ENCODE assay signal across 12 cellular contexts in the genomic region with DNA sequence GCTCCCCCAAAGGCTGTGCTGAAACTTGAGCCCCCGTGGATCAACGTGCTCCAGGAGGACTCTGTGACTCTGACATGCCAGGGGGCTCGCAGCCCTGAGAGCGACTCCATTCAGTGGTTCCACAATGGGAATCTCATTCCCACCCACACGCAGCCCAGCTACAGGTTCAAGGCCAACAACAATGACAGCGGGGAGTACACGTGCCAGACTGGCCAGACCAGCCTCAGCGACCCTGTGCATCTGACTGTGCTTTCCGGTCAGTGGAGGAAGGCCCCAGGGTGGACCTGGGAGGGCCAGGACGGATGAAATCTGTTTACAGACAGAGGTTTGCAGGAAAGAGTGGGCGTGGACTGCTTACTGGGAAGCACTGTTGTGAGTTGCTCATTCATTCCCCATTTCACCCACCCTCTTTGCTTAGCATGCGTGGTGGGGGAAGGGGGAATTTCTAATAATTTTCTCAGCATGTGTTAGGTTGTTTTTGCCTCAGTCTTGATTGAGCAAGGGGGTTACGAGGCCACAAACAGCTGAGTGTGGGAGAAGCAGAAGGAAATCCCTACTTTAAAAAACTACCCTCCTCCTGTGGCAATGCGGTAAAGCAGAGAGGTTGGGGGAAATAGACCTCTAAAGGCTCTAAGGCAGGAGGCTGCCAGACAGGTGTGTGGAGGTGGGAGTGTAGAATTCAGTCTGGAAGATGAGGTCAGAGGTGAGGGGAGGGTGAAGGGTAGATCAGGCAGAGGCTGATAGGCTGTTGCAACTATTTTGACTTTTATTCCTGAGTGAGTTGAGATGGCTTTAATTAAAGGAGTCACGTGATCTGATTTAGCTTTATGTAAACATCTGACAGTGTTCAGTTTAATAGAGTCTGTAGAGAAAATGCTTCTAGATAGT. TPM values are rescaled to one million over a fixed set of nuclear protein-coding genes. Genes with fewer than 3 reads are reported as not detected.
DNase-seq lines count a peak whose midpoint lies in the region; ATAC-seq and TF ChIP-seq lines count a peak whose summit lies in the region.
"Had no signal": no experiment of that assay in that cellular context is flagged by ENCODE, and none has a peak within 500 bp of the region (broad histone marks: within the 10 kb centered on the region; RNA-seq: fewer than 3 reads in every experiment).

No MANE protein-coding gene starts in this region.

- DNase-seq in MCF 10A (ENCODE audit: unreplicated experiment) (peak; percentile 56), mammary epithelial cell (no peak), lung (ENCODE audit: low spot score) (peak; percentile 66), amygdala (lab: John Stamatoyannopoulos, UW) (no peak), GM19240 (ENCODE audit: insufficient read length, low spot score) (no peak), GM10248 (ENCODE audit: extremely low spot score) (no peak)
- DNase-seq: activated effector memory CD4-positive, alpha-beta T cell treated with anti-CD3 and anti-CD28 coated beads, Interleukin-2, amount 50 U/mL, for 16 hours; CD4-positive, CD25-positive, alpha-beta regulatory T cell; Peyer's patch; stimulated activated CD4-positive, alpha-beta T cell treated with anti-CD3 and anti-CD28 coated beads, Interleukin-4, amount 100 ng/mL, for 4 hours had no signal

- no peaks in the 10 kb centered on the region for H3K36me3 Mint-ChIP-seq in MCF 10A (ENCODE audit: insufficient read depth, unreplicated experiment)
- H3K36me3 Mint-ChIP-seq: CD4-positive, CD25-positive, alpha-beta regulatory T cell had no signal

- dilution Hi-C loops in mammary epithelial cell (cut with HindIII; ENCODE audit: low sequenced_read_pairs): no loop called here

- H3K4me1 ChIP-seq in mammary epithelial cell (ENCODE audit: insufficient read depth, low read length): no peaks in the 10 kb centered on the region
- H3K4me1 ChIP-seq in lung (ENCODE audit: control insufficient read depth in 2 of 2, insufficient read depth in 2 of 2, low read length in 2 of 2): peaks cover 0 to 19% of the 10 kb centered on the region in 2 donors
- H3K4me1 ChIP-seq: Peyer's patch had no signal

- in situ Hi-C loops in mammary epithelial cell (cut with MboI; ENCODE audit: low sequenced_read_pairs in 2 of 2): no loop called here

- POLR2A ChIA-PET in MCF 10A (lab: Yijun Ruan, JAX) (interaction anchor here (0.8 to 1.6 kb wide), 2 partner anchors 11 to 233 kb away, joined by 3 to 5 read pairs; no protein-coding TSS in a partner anchor), GM10248 (lab: Yijun Ruan, JAX) (no interaction called here)

- CTCF ChIA-PET in MCF 10A (lab: Yijun Ruan, JAX) (interaction anchor here (0.7 to 3.0 kb wide), 5 partner anchors 15 to 1191 kb away, joined by 3 to 21 read pairs (median 8); no protein-coding TSS in a partner anchor), mammary epithelial cell (lab: Charles Lee; ENCODE audit: low non-redundant PET) (no interaction called here), GM10248 (lab: Yijun Ruan, JAX) (interaction anchor here (1.2 to 3.1 kb wide), 5 partner anchors 10 to 19 kb away, joined by 3 to 14 read pairs (median 7); no protein-coding TSS in a partner anchor)

- H3K4me3 ChIP-seq in mammary epithelial cell (replicated peaks in 1 of 3; ENCODE audit: insufficient read depth in 1 of 3, low read depth in 2 of 3, low read length in 3 of 3) (no peak overlapping the region), lung (no peak overlapping the region)

- intact Hi-C loops in MCF 10A (cut with micrococcal nuclease): no loop called here
- intact Hi-C loops in mammary epithelial cell (cut with micrococcal nuclease): no loop called here

- H3K4me1 Mint-ChIP-seq in MCF 10A (ENCODE audit: insufficient read depth, unreplicated experiment): no peaks in the 10 kb centered on the region

- no peak overlapping the region for H3K4me2 ChIP-seq in mammary epithelial cell (ENCODE audit: insufficient read depth, low read depth, low read length)

- no peak overlapping the region for H3K27ac ChIP-seq in mammary epithelial cell (ENCODE audit: insufficient read depth, low read depth, low read length)
- peak overlapping the region; percentile 69 for H3K27ac ChIP-seq in cingulate gyrus (ENCODE audit: low read depth, low read length)
- peak overlapping the region in 1 of 2 donors; percentile 83 for H3K27ac ChIP-seq in lung (ENCODE audit: low read depth in 1 of 2, low read length in 1 of 2)

- H2AFZ ChIP-seq in mammary epithelial cell (ENCODE audit: low read depth, low read length): no peak overlapping the region

- H3K4me3 Mint-ChIP-seq in MCF 10A (ENCODE audit: unreplicated experiment): no peak overlapping the region
- H3K4me3 Mint-ChIP-seq: CD4-positive, CD25-positive, alpha-beta regulatory T cell had no signal

- H3K9me3 ChIP-seq in mammary epithelial cell (replicated peaks; ENCODE audit: insufficient read depth, low read length) (no peaks in the 10 kb centered on the region), lung (ENCODE audit: control insufficient read depth in 2 of 2, insufficient read depth in 1 of 2, low read length in 1 of 2) (no peaks in the 10 kb centered on the region)
- H3K9me3 ChIP-seq: Peyer's patch had no signal

- H3K27me3 ChIP-seq in mammary epithelial cell (ENCODE audit: insufficient read depth, low read length): no peaks in the 10 kb centered on the region
- no peaks in the 10 kb centered on the region for H3K27me3 ChIP-seq in lung (ENCODE audit: control insufficient read depth, insufficient read depth)
- H3K27me3 ChIP-seq: Peyer's patch had no signal

- H3K27ac Mint-ChIP-seq in MCF 10A (ENCODE audit: low read depth, unreplicated experiment): no peak overlapping the region
- H3K27ac Mint-ChIP-seq: CD4-positive, CD25-positive, alpha-beta regulatory T cell had no signal

- H4K20me1 ChIP-seq in mammary epithelial cell (ENCODE audit: insufficient read depth, low read length): no peaks in the 10 kb centered on the region

- no peaks in the 10 kb centered on the region for H3K9me3 Mint-ChIP-seq in MCF 10A (ENCODE audit: unreplicated experiment)
- H3K9me3 Mint-ChIP-seq: CD4-positive, CD25-positive, alpha-beta regulatory T cell had no signal

- no peaks in the 10 kb centered on the region for H3K79me2 ChIP-seq in mammary epithelial cell (ENCODE audit: insufficient read depth, low read length)

- TF ChIP-seq CTCF in MCF 10A (IDR thresholded peaks at IDR 0.05; ENCODE audit: unreplicated experiment) (no peak), mammary epithelial cell (conservative IDR thresholded peaks at IDR 0.05 in 1 of 2, IDR thresholded peaks at IDR 0.05 in 1 of 2; ENCODE audit: extremely low read depth in 1 of 2, insufficient read depth in 1 of 2, low read depth in 1 of 2, low read length in 2 of 2) (no peak), lung (IDR thresholded peaks at IDR 0.05; ENCODE audit: control extremely low read depth, extremely low read depth) (no peak), GM10248 (IDR thresholded peaks at IDR 0.05; ENCODE audit: control extremely low read depth, extremely low read depth, low read depth, missing control alignments) (no peak)

- ATAC-seq in lung (ENCODE audit: insufficient read depth, low FRiP score) (peak; percentile 76), HG03108 (IDR thresholded peaks at IDR 0.05; ENCODE audit: unreplicated experiment) (no peak)

- WGBS in mammary epithelial cell (ENCODE audit: low coverage, missing lambda C conversion rate): 51% methylated on average over 10 of the region's 15 CpGs
- 31 to 43% methylated on average over 12 to 13 of the region's 15 CpGs for WGBS in lung, 2 donors

- no peaks in the 10 kb centered on the region for H3K27me3 Mint-ChIP-seq in MCF 10A (ENCODE audit: insufficient read depth, unreplicated experiment)

- H3K9ac ChIP-seq in mammary epithelial cell (ENCODE audit: insufficient read depth, low read length): no peak overlapping the region

- no TSS peak for BruUV-seq in MCF 10A (replicated peaks; lab: Mats Ljungman, UMichigan)
- no TSS peak for BruUV-seq in mammary epithelial cell (replicated peaks; lab: Mats Ljungman, UMichigan)

- H3K36me3 ChIP-seq in mammary epithelial cell (ENCODE audit: insufficient read depth, low read length) (no peaks in the 10 kb centered on the region), lung (ENCODE audit: control insufficient read depth in 2 of 2, insufficient read depth in 2 of 2, low read length in 2 of 2) (no peaks in the 10 kb centered on the region)
- H3K36me3 ChIP-seq: Peyer's patch had no signal

RNA-seq across cellular contexts. Expression of a gene that starts 1.3 kb away (rescaled TPM):
- total RNA-seq in MCF 10A (2022) (not detected in 2 replicates), mammary epithelial cell (not detected), lung (10 to 100 TPM; 83.7 to 94.9 TPM)
- polyA plus RNA-seq in mammary epithelial cell (0.08 TPM), lung (100 to 1,000 TPM in 1 of 2 donors, 10 to 100 TPM in 1; 37.6 to 204 TPM)
- not detected for polyA minus RNA-seq in mammary epithelial cell
- total RNA-seq: CD4-positive, CD25-positive, alpha-beta regulatory T cell had no signal

RNA-seq across cellular contexts. Expression of a gene that starts 17.8 kb away (rescaled TPM):
- 0.28 and 0.52 TPM in 2 replicates for total RNA-seq in MCF 10A (2022)
- under 1 TPM; 0.33 to 0.82 TPM for total RNA-seq in mammary epithelial cell
- polyA plus RNA-seq in mammary epithelial cell: 0.79 TPM
- polyA minus RNA-seq in mammary epithelial cell: not detected
- total RNA-seq in lung: 10 to 100 TPM; 11.7 to 42.5 TPM
- 10 to 100 TPM; 21.1 to 29.3 TPM for polyA plus RNA-seq in lung
- total RNA-seq: CD4-positive, CD25-positive, alpha-beta regulatory T cell had no signal
- polyA plus RNA-seq: CD4-positive, CD25-positive, alpha-beta regulatory T cell had no signal

RNA-seq across cellular contexts. Expression of a gene that starts 43.0 kb away (rescaled TPM):
- total RNA-seq in MCF 10A (2022) (not detected in 2 replicates), mammary epithelial cell (not detected), lung (100 to 1,000 TPM in 1 of 2 donors, 10 to 100 TPM in 1; 33.3 to 110 TPM)
- polyA plus RNA-seq in mammary epithelial cell (not detected), lung (100 to 1,000 TPM in 1 of 2 donors, 10 to 100 TPM in 1; 27.1 to 211 TPM)
- polyA minus RNA-seq in mammary epithelial cell: not detected
- total RNA-seq: CD4-positive, CD25-positive, alpha-beta regulatory T cell had no signal

Comparison
In these comparisons a context has a peak if more than half of its experiments do, and no peak if none do; other contexts are left out.
1. DNase-seq: peak in MCF 10A (single experiment) and lung (single experiment); none in mammary epithelial cell (single experiment), amygdala (0 of 56), GM19240 (single experiment) and GM10248 (single experiment).
2. RNA of a gene that starts 1.3 kb away (total RNA-seq): 83.7 to 94.9 TPM in lung; not detected in MCF 10A and not detected in mammary epithelial cell; every median in the first group is over 10 times any median in the second.
3. RNA of a gene that starts 43.0 kb away (total RNA-seq): 33.3 to 110 TPM in lung; not detected in MCF 10A and not detected in mammary epithelial cell; every median in the first group is over 10 times any median in the second.